8 cellular contexts compared by ENCODE assay signal in the genomic region with DNA sequence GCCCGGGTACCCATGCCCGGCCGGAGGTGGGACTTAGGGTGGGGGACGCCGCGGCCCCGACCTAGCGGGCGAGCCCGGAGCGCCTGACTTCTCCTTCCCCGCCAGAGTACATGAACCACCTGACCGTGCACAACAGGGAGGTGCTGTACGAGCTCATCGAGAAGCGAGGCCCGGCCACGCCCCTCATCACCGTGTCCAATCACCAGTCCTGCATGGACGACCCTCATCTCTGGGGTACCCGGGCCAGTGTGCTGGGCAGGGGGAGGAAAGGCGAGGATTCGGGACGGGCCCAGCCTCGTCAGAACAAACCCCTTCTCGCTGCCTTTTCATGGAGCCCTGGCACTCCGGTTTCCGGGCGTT. TPM values are rescaled to one million over a fixed set of nuclear protein-coding genes. Genes with fewer than 3 reads are reported as not detected.
A peak's percentile ranks its signal among the peaks of the same experiment; 100 is the strongest.
DNase-seq lines count a peak whose midpoint lies in the region; ATAC-seq and TF ChIP-seq lines count a peak whose summit lies in the region.

No MANE protein-coding gene starts in this region.

- TF ChIP-seq CTCF in ovary (IDR thresholded peaks at IDR 0.05): no peak

- no peaks in the 10 kb centered on the region for H3K27me3 Mint-ChIP-seq in activated naive CD4-positive, alpha-beta T cell treated with anti-CD3 and anti-CD28 coated beads for 36 hours (ENCODE audit: low read depth)

- H3K9me3 ChIP-seq in NT2/D1 (ENCODE audit: insufficient read depth, low read length) (no peaks in the 10 kb centered on the region), ovary (no peaks in the 10 kb centered on the region)

- WGBS in ovary, 3 donors: 33 to 40% (median 39%) methylated on average over 21 to 29 of the region's 29 CpGs

- peaks cover 1% of the 10 kb centered on the region for H3K4me1 ChIP-seq in NT2/D1 (ENCODE audit: insufficient read depth, insufficient read length)
- no peaks in the 10 kb centered on the region for H3K4me1 ChIP-seq in ovary (ENCODE audit: insufficient read depth)

- peak overlapping the region; percentile 79 for H3K27ac Mint-ChIP-seq in activated naive CD4-positive, alpha-beta T cell treated with anti-CD3 and anti-CD28 coated beads for 36 hours

- H3K36me3 ChIP-seq in NT2/D1 (ENCODE audit: insufficient read depth, insufficient read length, low read length): peaks cover 6% of the 10 kb centered on the region
- H3K36me3 ChIP-seq in ovary: no peaks in the 10 kb centered on the region

- H3K9me3 Mint-ChIP-seq in activated naive CD4-positive, alpha-beta T cell treated with anti-CD3 and anti-CD28 coated beads for 36 hours: no peaks in the 10 kb centered on the region

- peak overlapping the region; percentile 76 for H3K4me3 Mint-ChIP-seq in activated naive CD4-positive, alpha-beta T cell treated with anti-CD3 and anti-CD28 coated beads for 36 hours

- peak; percentile 52 for ATAC-seq in GM18909 (IDR thresholded peaks at IDR 0.05; ENCODE audit: poor library complexity, unreplicated experiment)
- peak; percentile 26 for ATAC-seq in HG03469 (IDR thresholded peaks at IDR 0.05; ENCODE audit: unreplicated experiment)
- no peak for ATAC-seq in GM18517 (IDR thresholded peaks at IDR 0.05; ENCODE audit: unreplicated experiment)

- H3K27me3 ChIP-seq in NT2/D1 (ENCODE audit: insufficient read depth, insufficient read length) (no peaks in the 10 kb centered on the region), ovary (no peaks in the 10 kb centered on the region)

- peak; percentile 58 for DNase-seq in AG20443 (ENCODE audit: low spot score)
- no peak for DNase-seq in NT2/D1 (ENCODE audit: low read depth, low spot score)
- DNase-seq in activated naive CD4-positive, alpha-beta T cell treated with anti-CD3 and anti-CD28 coated beads for 36 hours: peak; percentile 64
- peak; percentile 12 to 83 (median 61) for DNase-seq in head of caudate nucleus
- peak; percentile 72 to 81 (median 74) for DNase-seq in ovary

- CTCF ChIA-PET in activated naive CD4-positive, alpha-beta T cell treated with anti-CD3 and anti-CD28 coated beads for 36 hours (lab: Charles Lee): interaction anchor here (0.6 to 1.0 kb wide), 3 partner anchors 35 to 127 kb away, joined by 3 to 4 read pairs (median 3); no protein-coding TSS in a partner anchor

- H3K9ac ChIP-seq in NT2/D1 (ENCODE audit: insufficient read length, low read depth): peak overlapping the region; percentile 76

- H3K27ac ChIP-seq in ovary: peak overlapping the region; percentile 64 to 88

- intact Hi-C loops in activated naive CD4-positive, alpha-beta T cell treated with anti-CD3 and anti-CD28 coated beads for 36 hours (cut with micrococcal nuclease): loop anchor here (1.0 kb wide), 3 partner anchors 14 to 66 kb away; a partner anchor contains a TSS
- intact Hi-C loops in head of caudate nucleus (cut with DNase I) (no loop called here), ovary (cut with DNase I) (no loop called here)

- peak overlapping the region; percentile 50 for H3K4me3 ChIP-seq in NT2/D1 (ENCODE audit: insufficient read length, low read depth)
- peak overlapping the region; percentile 69 for H3K4me3 ChIP-seq in ovary

- peak; percentile 21 for TF ChIP-seq POLR2A in ovary (IDR thresholded peaks at IDR 0.05)

- peaks cover 13% of the 10 kb centered on the region for H3K4me1 Mint-ChIP-seq in activated naive CD4-positive, alpha-beta T cell treated with anti-CD3 and anti-CD28 coated beads for 36 hours (ENCODE audit: low read depth)

- no peak for TF ChIP-seq EP300 in ovary (IDR thresholded peaks at IDR 0.05)

- peaks cover 8% of the 10 kb centered on the region for H3K36me3 Mint-ChIP-seq in activated naive CD4-positive, alpha-beta T cell treated with anti-CD3 and anti-CD28 coated beads for 36 hours (ENCODE audit: low read depth)

RNA-seq across cellular contexts. Expression of a gene that starts 0.6 kb away (rescaled TPM):
- total RNA-seq in activated naive CD4-positive, alpha-beta T cell treated with anti-CD3 and anti-CD28 coated beads for 36 hours: 10 to 100 TPM; 63.7 to 66.5 TPM
- total RNA-seq in ovary: 10 to 100 TPM; 31.3 to 62.1 (median 37.9) TPM
- 10 to 100 TPM in 1 of 2 donors, 1 to 10 TPM in 1; 7.9 to 33.1 TPM for polyA plus RNA-seq in ovary

RNA-seq across cellular contexts. Expression of a gene that starts 2.9 kb away (rescaled TPM):
- 1 to 10 TPM; 7.9 to 9.0 TPM for total RNA-seq in activated naive CD4-positive, alpha-beta T cell treated with anti-CD3 and anti-CD28 coated beads for 36 hours
- 10 to 100 TPM; 11.9 to 21.4 (median 18.1) TPM for total RNA-seq in ovary
- 10 to 100 TPM; 13.0 to 16.1 TPM for polyA plus RNA-seq in ovary

RNA-seq across cellular contexts. Expression of a gene that starts 13.8 kb away (rescaled TPM):
- 1,000 to 10,000 TPM; 3,331 to 3,466 TPM for total RNA-seq in activated naive CD4-positive, alpha-beta T cell treated with anti-CD3 and anti-CD28 coated beads for 36 hours
- total RNA-seq in ovary: over 10,000 TPM in 1 of 7 donors, 1,000 to 10,000 TPM in 6; 6,380 to 12,508 (median 7,126) TPM
- over 10,000 TPM in 1 of 2 donors, 1,000 to 10,000 TPM in 1; 4,233 to 12,949 TPM for polyA plus RNA-seq in ovary

RNA-seq across cellular contexts. Expression of a gene that starts 16.5 kb away (rescaled TPM):
- total RNA-seq in activated naive CD4-positive, alpha-beta T cell treated with anti-CD3 and anti-CD28 coated beads for 36 hours: 10 to 100 TPM; 20.3 to 21.1 TPM
- total RNA-seq in ovary: 10 to 100 TPM; 29.6 to 75.9 (median 58.1) TPM
- 10 to 100 TPM; 75.2 to 77.8 TPM for polyA plus RNA-seq in ovary

RNA-seq across cellular contexts. Expression of a gene that starts 25.0 kb away (rescaled TPM):
- total RNA-seq in activated naive CD4-positive, alpha-beta T cell treated with anti-CD3 and anti-CD28 coated beads for 36 hours: 10 to 100 TPM; 93.6 to 96.9 TPM
- 100 to 1,000 TPM in 5 of 7 donors, 10 to 100 TPM in 2; 72.8 to 188 (median 139) TPM for total RNA-seq in ovary
- 100 to 1,000 TPM; 113 to 116 TPM for polyA plus RNA-seq in ovary
